8 cellular contexts compared by ENCODE assay signal in the genomic region with DNA sequence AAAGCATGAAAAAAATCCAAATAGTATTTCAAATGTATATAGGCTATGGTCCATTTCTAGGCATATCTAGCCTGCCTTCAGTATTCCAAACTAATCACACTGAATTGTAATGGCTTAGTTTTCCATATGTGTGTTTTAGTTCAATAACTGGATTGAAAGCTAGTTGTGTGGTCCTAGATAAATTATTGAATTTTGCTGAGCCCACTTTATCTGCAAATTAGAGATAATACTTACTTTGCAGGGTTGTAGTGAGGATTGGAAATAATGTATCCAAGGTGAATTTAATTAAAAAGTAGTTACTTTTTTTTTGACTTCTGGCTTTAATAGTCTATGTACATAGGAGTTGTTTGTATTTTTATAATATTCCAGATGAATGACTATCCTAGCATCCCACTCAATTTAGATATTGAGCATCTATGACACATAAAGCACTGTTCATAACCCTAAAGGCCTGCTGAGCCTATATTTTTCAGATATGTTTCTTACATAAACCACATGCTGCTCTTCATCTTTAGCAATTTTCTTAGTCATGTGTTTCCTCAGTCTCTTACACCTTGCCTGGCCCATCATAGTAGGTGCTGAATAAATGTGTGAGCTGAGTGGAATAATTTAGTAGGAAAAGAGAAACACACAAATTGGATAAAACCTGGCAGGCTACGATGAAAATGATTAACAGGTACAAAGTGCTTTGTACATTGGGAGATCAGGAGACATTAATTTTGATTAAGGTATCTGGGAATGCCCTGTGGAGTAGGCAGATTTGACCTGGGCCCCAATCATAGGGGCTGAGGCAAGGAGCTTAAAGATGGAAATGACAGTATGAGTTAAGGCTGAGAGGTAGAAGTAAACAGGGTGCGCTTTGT. TPM values are rescaled to one million over a fixed set of nuclear protein-coding genes. Genes with fewer than 3 reads are reported as not detected.
DNase-seq lines count a peak whose midpoint lies in the region; ATAC-seq, FAIRE-seq and TF ChIP-seq lines count a peak whose summit lies in the region.

No MANE protein-coding gene starts in this region.

- intact Hi-C loops in K562 (cut with micrococcal nuclease), result no loop called here

- no peak for TF ChIP-seq POLR2A in K562 (conservative IDR thresholded peaks at IDR 0.05)

- FAIRE-seq in K562 (lab: Jason Lieb, UNC), result peak; percentile 29

- peak overlapping the region; percentile 90 for H3K4me2 ChIP-seq in K562 (ENCODE audit: insufficient read depth, low read length)

- H3K4me3 ChIP-seq in ACC112 (ENCODE audit: low read depth, low read length), result peak overlapping the region; percentile 82
- H3K4me3 ChIP-seq in HUES6 (ENCODE audit: low read depth, low read length), result peak overlapping the region; percentile 72
- peak overlapping the region; percentile 48 for H3K4me3 ChIP-seq in K562
- H3K4me3 ChIP-seq in mononuclear cell (ENCODE audit: low read length), result peak overlapping the region; percentile 76

- TF ChIP-seq EP300 in K562 (IDR thresholded peaks at IDR 0.05; ENCODE audit: low read length), result no peak

- in situ Hi-C loops in K562 (cut with MboI), result no loop called here

- DNase-seq in K562 (ENCODE audit: extremely low read depth in 1 of 4, low spot score in 3 of 4) (peak; percentile 17 to 56 (median 33)), glomerular visceral epithelial cell (ENCODE audit: extremely low spot score) (no peak), NCI-H2107 (lab: John Stamatoyannopoulos, UW) (no peak)
- DNase-seq in effector CD8-positive, alpha-beta T cell (lab: John Stamatoyannopoulos, UW), result no peak

- TF ChIP-seq CTCF in K562 (IDR thresholded peaks at IDR 0.05 in 2 of 3, conservative IDR thresholded peaks at IDR 0.05 in 1 of 3; ENCODE audit: insufficient read depth in 2 of 3, low read depth in 1 of 3, low read length in 3 of 3), result no peak

- POLR2A ChIA-PET in K562 (lab: Yijun Ruan, JAX), result interaction anchor here (0.7 to 3.3 kb wide), 5 partner anchors 13 to 171 kb away, joined by 3 to 17 read pairs (median 6); no protein-coding TSS in a partner anchor

- no TSS peak for BruUV-seq in K562 (replicated peaks; lab: Mats Ljungman, UMichigan)

- H3K79me2 ChIP-seq in ACC112 (ENCODE audit: control insufficient read depth, insufficient read depth, low read length, unreplicated experiment), result no peaks in the 10 kb centered on the region
- H3K79me2 ChIP-seq in K562 (ENCODE audit: control insufficient read depth, insufficient read depth, low read length), result peaks cover 45% of the 10 kb centered on the region

- no peaks in the 10 kb centered on the region for H3K9me1 ChIP-seq in K562 (ENCODE audit: control insufficient read depth, insufficient read depth, low read length)

- H3K27me3 ChIP-seq in ACC112 (ENCODE audit: insufficient read depth, low read length) (no peaks in the 10 kb centered on the region), HUES6 (ENCODE audit: control insufficient read depth, insufficient read depth, low read length) (no peaks in the 10 kb centered on the region; the same call in 1 of the 2 replicates), K562 (ENCODE audit: control insufficient read depth in 2 of 2, insufficient read depth in 2 of 2, low read length in 2 of 2) (no peaks in the 10 kb centered on the region), mononuclear cell (ENCODE audit: insufficient read depth, low read length) (no peaks in the 10 kb centered on the region)

- CTCF ChIA-PET in K562 (lab: Yijun Ruan, JAX; ENCODE audit: low intra/inter-chr PET ratio), result no interaction called here

- ATAC-seq in K562, result peak; percentile 16
- ATAC-seq in HG02763 (IDR thresholded peaks at IDR 0.05; ENCODE audit: unreplicated experiment), result no peak

- H3K9me3 ChIP-seq in HUES6 (ENCODE audit: control insufficient read depth, insufficient read depth, low read depth, low read length) (no peaks in the 10 kb centered on the region), K562 (replicated peaks; ENCODE audit: control insufficient read depth, insufficient read depth, low read depth, low read length) (no peaks in the 10 kb centered on the region), mononuclear cell (ENCODE audit: low read depth, low read length) (no peaks in the 10 kb centered on the region)

- TF ChIP-seq RAD21 in K562 (CRISPR knock-in tag; conservative IDR thresholded peaks at IDR 0.05 in 1 of 2, IDR thresholded peaks at IDR 0.05 in 1 of 2), result no peak

- no peaks in the 10 kb centered on the region for H4K20me1 ChIP-seq in K562 (replicated peaks; ENCODE audit: control insufficient read depth, insufficient read depth, low read length)

- H3K27ac ChIP-seq in ACC112 (ENCODE audit: low read depth, low read length), result no peak overlapping the region
- no peak overlapping the region for H3K27ac ChIP-seq in HUES6 (ENCODE audit: low read depth, low read length)
- H3K27ac ChIP-seq in K562 (ENCODE audit: extremely low read depth, low read depth, low read length), result peak overlapping the region; percentile 84

- H3K9ac ChIP-seq in HUES6 (ENCODE audit: low read length) (peak overlapping the region; percentile 20), K562 (ENCODE audit: insufficient read depth in 1 of 2, low read depth in 2 of 2, low read length in 2 of 2) (peak overlapping the region in 1 of 2 experiments; percentile 66; a peak in 2 of 4 replicates)

- 3% methylated on average over 2 of the region's 2 CpGs for WGBS in K562 (ENCODE audit: insufficient coverage, low coverage, missing lambda C conversion rate)

- peaks cover 6% of the 10 kb centered on the region for H3K4me1 ChIP-seq in ACC112 (ENCODE audit: control insufficient read depth, insufficient read depth, low read length, unreplicated experiment)
- H3K4me1 ChIP-seq in HUES6 (ENCODE audit: control insufficient read depth, insufficient read depth, low read length), result peaks cover 6% of the 10 kb centered on the region; the same call in 1 of the 2 replicates
- H3K4me1 ChIP-seq in K562 (replicated peaks in 1 of 2; ENCODE audit: control insufficient read depth in 2 of 2, insufficient read depth in 2 of 2, low read length in 2 of 2), result peaks cover 0 to 2% of the 10 kb centered on the region in 2 experiments; a peak in 4 of 5 replicates
- peaks cover 51% of the 10 kb centered on the region for H3K4me1 ChIP-seq in mononuclear cell (ENCODE audit: insufficient read depth, low read length)

- H2AFZ ChIP-seq in ACC112 (ENCODE audit: low read length, unreplicated experiment) (peak overlapping the region; percentile 100), K562 (ENCODE audit: low read depth, low read length) (peak overlapping the region; percentile 88)

- no peaks in the 10 kb centered on the region for H3K36me3 ChIP-seq in ACC112 (ENCODE audit: insufficient read depth, low read length)
- no peaks in the 10 kb centered on the region for H3K36me3 ChIP-seq in HUES6 (ENCODE audit: control insufficient read depth, insufficient read depth, low read length)
- H3K36me3 ChIP-seq in K562 (ENCODE audit: control insufficient read depth, insufficient read depth, low read length), result peaks cover 9% of the 10 kb centered on the region; the same call in 1 of the 3 replicates

TF ChIP-seq in K562, 482 proteins besides CTCF, POLR2A, EP300 and RAD21 (continues in another document):
- no peak for TF ChIP-seq PML (IDR thresholded peaks at IDR 0.05; ENCODE audit: low read length)
- TF ChIP-seq SMARCA5 (IDR thresholded peaks at IDR 0.05), result no peak
- 0 out of 3 replicates have a peak, but pooled peaks of 1 of the 2 experiments have one; percentile 16 for TF ChIP-seq CBX3 (IDR thresholded peaks at IDR 0.05; ENCODE audit: borderline replicate concordance in 1 of 2, low read length in 2 of 2)
- TF ChIP-seq ILK (tag; IDR thresholded peaks at IDR 0.05; ENCODE audit: borderline replicate concordance, low read depth), result no peak
- no peak for TF ChIP-seq JUND (IDR thresholded peaks at IDR 0.05; ENCODE audit: borderline replicate concordance, low read depth, low read length)
- TF ChIP-seq JUND (tag; IDR thresholded peaks at IDR 0.05; ENCODE audit: borderline replicate concordance, low read depth, low read length), result peak; percentile 46; the same call in 1 of the 3 replicates
- 0 out of 2 replicates have a peak, but pooled peaks have one; percentile 7 for TF ChIP-seq MAFG (tag; conservative IDR thresholded peaks at IDR 0.05)
- TF ChIP-seq PHTF2 (CRISPR knock-in tag; IDR thresholded peaks at IDR 0.05), result no peak
- no peak for TF ChIP-seq BRD9 (IDR thresholded peaks at IDR 0.05; ENCODE audit: low read depth, partially characterized antibody)
- no peak for TF ChIP-seq MTA3 (IDR thresholded peaks at IDR 0.05; ENCODE audit: borderline replicate concordance)
- TF ChIP-seq MEF2A (IDR thresholded peaks at IDR 0.05; ENCODE audit: control insufficient read depth, low read depth, low read length), result no peak

RNA-seq across cellular contexts. Expression of a gene that starts 1.1 kb away (rescaled TPM):
- 4.7 and 8.2 TPM in 2 replicates for total RNA-seq in K562 (2011; cell fraction: chromatin; rRNA removed; ENCODE audit: low replicate concordance)
- 3.4 and 5.2 TPM in 2 replicates for total RNA-seq in K562 (2011; cell fraction: nucleolus; rRNA removed)
- 5.9 and 8.9 TPM in 2 replicates for total RNA-seq in K562 (2011; cell fraction: nucleoplasm; rRNA removed)
- total RNA-seq in K562 (2014; rRNA removed), result 21.3 and 32.6 TPM in 2 replicates
- total RNA-seq in K562 (2014; rRNA removed; fragmentation: Illumina TruSeq; extraction: Trizol), result 28.5 and 32.8 TPM in 2 replicates
- total RNA-seq in K562 (2015; rRNA removed; fragmentation: Illumina TruSeq; extraction: Trizol), result 33.6 and 33.9 TPM in 2 replicates
- 20.8 and 21.4 TPM in 2 replicates for total RNA-seq in K562 (2021)
- 38.5 and 53.7 TPM in 2 replicates for polyA plus RNA-seq in K562 (2011; rRNA removed)
- 25.6 and 40.5 TPM in 2 replicates for polyA plus RNA-seq in K562 (2011; cell fraction: cytosol; rRNA removed)
- 21.0 and 23.6 TPM in 2 replicates for polyA plus RNA-seq in K562 (2011; cell fraction: nucleus; rRNA removed)
- 19.0 and 20.4 TPM in 2 replicates for polyA plus RNA-seq in K562 (2012)
- polyA plus RNA-seq in K562 (2014; fragmentation: Illumina TruSeq; extraction: Trizol), result 35.2 and 37.0 TPM in 2 replicates
- polyA plus RNA-seq in K562 (2014; fragmentation: Nextera tagmentation; extraction: Ambion mirVana), result 10 to 100 TPM in 1 of 2 experiments, 1 to 10 TPM in 1; 8.3 to 12.4 TPM
- polyA plus RNA-seq in K562 (2014; rRNA removed), result 31.9 and 32.8 TPM in 2 replicates
- polyA minus RNA-seq in K562 (2011; rRNA and poly(A)+ RNA removed), result 12.0 and 19.2 TPM in 2 replicates
- polyA minus RNA-seq in K562 (2011; cell fraction: cytosol; rRNA and poly(A)+ RNA removed), result 3.4 and 18.2 TPM in 2 replicates
- polyA minus RNA-seq in K562 (2011; cell fraction: nucleus; rRNA and poly(A)+ RNA removed), result 6.5 and 7.6 TPM in 2 replicates
- 10.4 TPM for total RNA-seq in mononuclear cell

Comparison
In these comparisons a context has a peak if more than half of its experiments do, and no peak if none do; other contexts are left out.
1. DNase-seq: peak in K562 (4 of 4); none in glomerular visceral epithelial cell (single experiment), effector CD8-positive, alpha-beta T cell (single experiment) and NCI-H2107 (single experiment).
2. Peak in every context shown above with its lines, with median percentiles within 50 percentile points of each other: H3K4me3 ChIP-seq.